Comparison of ENCODE assay signal across 1 cellular context in genomic region chr3:49723631-49724551, GRCh38.
TF ChIP-seq lines count a peak whose summit lies in the region.

Gene GMPPB, minus strand, starts transcription at chr3:49723951. Its CDS starts 225 bp downstream, at chr3:49723726.

TF ChIP-seq in HepG2, 621 proteins besides CTCF, POLR2A, EP300 and RAD21 (continued from another document and continues in another):
- TF ChIP-seq, protein P1, sequence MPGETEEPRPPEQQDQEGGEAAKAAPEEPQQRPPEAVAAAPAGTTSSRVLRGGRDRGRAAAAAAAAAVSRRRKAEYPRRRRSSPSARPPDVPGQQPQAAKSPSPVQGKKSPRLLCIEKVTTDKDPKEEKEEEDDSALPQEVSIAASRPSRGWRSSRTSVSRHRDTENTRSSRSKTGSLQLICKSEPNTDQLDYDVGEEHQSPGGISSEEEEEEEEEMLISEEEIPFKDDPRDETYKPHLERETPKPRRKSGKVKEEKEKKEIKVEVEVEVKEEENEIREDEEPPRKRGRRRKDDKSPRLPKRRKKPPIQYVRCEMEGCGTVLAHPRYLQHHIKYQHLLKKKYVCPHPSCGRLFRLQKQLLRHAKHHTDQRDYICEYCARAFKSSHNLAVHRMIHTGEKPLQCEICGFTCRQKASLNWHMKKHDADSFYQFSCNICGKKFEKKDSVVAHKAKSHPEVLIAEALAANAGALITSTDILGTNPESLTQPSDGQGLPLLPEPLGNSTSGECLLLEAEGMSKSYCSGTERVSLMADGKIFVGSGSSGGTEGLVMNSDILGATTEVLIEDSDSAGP (CRISPR knock-in tag; IDR thresholded peaks at IDR 0.05; ENCODE audit: borderline replicate concordance), result peak; percentile 78; the same call in 1 of the 2 replicates
- TF ChIP-seq ZNF703 (CRISPR knock-in tag; IDR thresholded peaks at IDR 0.05; ENCODE audit: borderline replicate concordance) (peak; percentile 59; the same call in 1 of the 2 replicates), YY1 (IDR thresholded peaks at IDR 0.05; ENCODE audit: insufficient read depth, insufficient replicate concordance, low read depth, low read length) (no peak), ZNF329 (CRISPR knock-in tag; IDR thresholded peaks at IDR 0.05; ENCODE audit: low read depth) (0 out of 2 replicates have a peak, but pooled peaks have one; percentile 33), ZBED4 (CRISPR knock-in tag; IDR thresholded peaks at IDR 0.05; ENCODE audit: borderline replicate concordance) (no peak), ZFP36L1 (CRISPR knock-in tag; IDR thresholded peaks at IDR 0.05) (peak; percentile 59; the same call in 1 of the 2 replicates), MAFG (CRISPR knock-in tag; IDR thresholded peaks at IDR 0.05) (no peak), ZFAT (CRISPR knock-in tag; conservative IDR thresholded peaks at IDR 0.05) (no peak), ZBTB10 (CRISPR knock-in tag; IDR thresholded peaks at IDR 0.05; ENCODE audit: borderline replicate concordance) (no peak), ZBTB43 (CRISPR knock-in tag; conservative IDR thresholded peaks at IDR 0.05) (no peak), EED (CRISPR knock-in tag; IDR thresholded peaks at IDR 0.05) (peak; percentile 36; the same call in 1 of the 2 replicates), SMARCC2 (IDR thresholded peaks at IDR 0.05) (no peak), IKZF1 (IDR thresholded peaks at IDR 0.05) (no peak), FOXM1 (CRISPR knock-in tag; IDR thresholded peaks at IDR 0.05) (no peak), ZNF614 (CRISPR knock-in tag; IDR thresholded peaks at IDR 0.05; ENCODE audit: borderline replicate concordance) (0 out of 2 replicates have a peak, but pooled peaks have one; percentile 30), ZNF577 (CRISPR knock-in tag; IDR thresholded peaks at IDR 0.05; ENCODE audit: borderline replicate concordance, low read depth) (no peak), MBNL3 (CRISPR knock-in tag; conservative IDR thresholded peaks at IDR 0.05) (no peak), SAFB2 (CRISPR knock-in tag; IDR thresholded peaks at IDR 0.05; ENCODE audit: borderline replicate concordance, low read depth) (peak; percentile 60; the same call in 1 of the 2 replicates), HMGA1 (CRISPR knock-in tag; conservative IDR thresholded peaks at IDR 0.05) (no peak), ZNF20 (CRISPR knock-in tag; IDR thresholded peaks at IDR 0.05) (no peak), BCL6 (CRISPR knock-in tag; IDR thresholded peaks at IDR 0.05) (no peak), ZNF569 (CRISPR knock-in tag; IDR thresholded peaks at IDR 0.05; ENCODE audit: borderline replicate concordance) (0 out of 2 replicates have a peak, but pooled peaks have one; percentile 77), MXD1 (CRISPR knock-in tag; IDR thresholded peaks at IDR 0.05) (peak; percentile 93), CENPBD1 (CRISPR knock-in tag; IDR thresholded peaks at IDR 0.05; ENCODE audit: borderline replicate concordance, low read depth) (no peak)
- TF ChIP-seq, protein P2, sequence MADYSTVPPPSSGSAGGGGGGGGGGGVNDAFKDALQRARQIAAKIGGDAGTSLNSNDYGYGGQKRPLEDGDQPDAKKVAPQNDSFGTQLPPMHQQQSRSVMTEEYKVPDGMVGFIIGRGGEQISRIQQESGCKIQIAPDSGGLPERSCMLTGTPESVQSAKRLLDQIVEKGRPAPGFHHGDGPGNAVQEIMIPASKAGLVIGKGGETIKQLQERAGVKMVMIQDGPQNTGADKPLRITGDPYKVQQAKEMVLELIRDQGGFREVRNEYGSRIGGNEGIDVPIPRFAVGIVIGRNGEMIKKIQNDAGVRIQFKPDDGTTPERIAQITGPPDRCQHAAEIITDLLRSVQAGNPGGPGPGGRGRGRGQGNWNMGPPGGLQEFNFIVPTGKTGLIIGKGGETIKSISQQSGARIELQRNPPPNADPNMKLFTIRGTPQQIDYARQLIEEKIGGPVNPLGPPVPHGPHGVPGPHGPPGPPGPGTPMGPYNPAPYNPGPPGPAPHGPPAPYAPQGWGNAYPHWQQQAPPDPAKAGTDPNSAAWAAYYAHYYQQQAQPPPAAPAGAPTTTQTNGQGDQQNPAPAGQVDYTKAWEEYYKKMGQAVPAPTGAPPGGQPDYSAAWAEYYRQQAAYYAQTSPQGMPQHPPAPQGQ (CRISPR knock-in tag; IDR thresholded peaks at IDR 0.05; ENCODE audit: borderline replicate concordance), result peak; percentile 63; the same call in 1 of the 2 replicates
- TF ChIP-seq, protein P3, sequence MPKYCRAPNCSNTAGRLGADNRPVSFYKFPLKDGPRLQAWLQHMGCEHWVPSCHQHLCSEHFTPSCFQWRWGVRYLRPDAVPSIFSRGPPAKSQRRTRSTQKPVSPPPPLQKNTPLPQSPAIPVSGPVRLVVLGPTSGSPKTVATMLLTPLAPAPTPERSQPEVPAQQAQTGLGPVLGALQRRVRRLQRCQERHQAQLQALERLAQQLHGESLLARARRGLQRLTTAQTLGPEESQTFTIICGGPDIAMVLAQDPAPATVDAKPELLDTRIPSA (CRISPR knock-in tag; IDR thresholded peaks at IDR 0.05; ENCODE audit: borderline replicate concordance), result no peak
- TF ChIP-seq, protein P4, sequence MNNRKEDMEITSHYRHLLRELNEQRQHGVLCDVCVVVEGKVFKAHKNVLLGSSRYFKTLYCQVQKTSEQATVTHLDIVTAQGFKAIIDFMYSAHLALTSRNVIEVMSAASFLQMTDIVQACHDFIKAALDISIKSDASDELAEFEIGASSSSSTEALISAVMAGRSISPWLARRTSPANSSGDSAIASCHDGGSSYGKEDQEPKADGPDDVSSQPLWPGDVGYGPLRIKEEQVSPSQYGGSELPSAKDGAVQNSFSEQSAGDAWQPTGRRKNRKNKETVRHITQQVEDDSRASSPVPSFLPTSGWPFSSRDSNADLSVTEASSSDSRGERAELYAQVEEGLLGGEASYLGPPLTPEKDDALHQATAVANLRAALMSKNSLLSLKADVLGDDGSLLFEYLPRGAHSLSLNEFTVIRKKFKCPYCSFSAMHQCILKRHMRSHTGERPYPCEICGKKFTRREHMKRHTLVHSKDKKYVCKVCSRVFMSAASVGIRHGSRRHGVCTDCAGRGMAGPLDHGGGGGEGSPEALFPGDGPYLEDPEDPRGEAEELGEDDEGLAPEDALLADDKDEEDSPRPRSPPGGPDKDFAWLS (CRISPR knock-in tag; IDR thresholded peaks at IDR 0.05; ENCODE audit: borderline replicate concordance), result no peak
- TF ChIP-seq, protein P5, sequence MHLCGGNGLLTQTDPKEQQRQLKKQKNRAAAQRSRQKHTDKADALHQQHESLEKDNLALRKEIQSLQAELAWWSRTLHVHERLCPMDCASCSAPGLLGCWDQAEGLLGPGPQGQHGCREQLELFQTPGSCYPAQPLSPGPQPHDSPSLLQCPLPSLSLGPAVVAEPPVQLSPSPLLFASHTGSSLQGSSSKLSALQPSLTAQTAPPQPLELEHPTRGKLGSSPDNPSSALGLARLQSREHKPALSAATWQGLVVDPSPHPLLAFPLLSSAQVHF (CRISPR knock-in tag; IDR thresholded peaks at IDR 0.05), result peak; percentile 95
- TF ChIP-seq, protein P6, sequence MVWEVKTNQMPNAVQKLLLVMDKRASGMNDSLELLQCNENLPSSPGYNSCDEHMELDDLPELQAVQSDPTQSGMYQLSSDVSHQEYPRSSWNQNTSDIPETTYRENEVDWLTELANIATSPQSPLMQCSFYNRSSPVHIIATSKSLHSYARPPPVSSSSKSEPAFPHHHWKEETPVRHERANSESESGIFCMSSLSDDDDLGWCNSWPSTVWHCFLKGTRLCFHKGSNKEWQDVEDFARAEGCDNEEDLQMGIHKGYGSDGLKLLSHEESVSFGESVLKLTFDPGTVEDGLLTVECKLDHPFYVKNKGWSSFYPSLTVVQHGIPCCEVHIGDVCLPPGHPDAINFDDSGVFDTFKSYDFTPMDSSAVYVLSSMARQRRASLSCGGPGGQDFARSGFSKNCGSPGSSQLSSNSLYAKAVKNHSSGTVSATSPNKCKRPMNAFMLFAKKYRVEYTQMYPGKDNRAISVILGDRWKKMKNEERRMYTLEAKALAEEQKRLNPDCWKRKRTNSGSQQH (CRISPR knock-in tag; IDR thresholded peaks at IDR 0.05; ENCODE audit: low read depth), result peak; percentile 35; the same call in 1 of the 2 replicates
- TF ChIP-seq, protein P7, sequence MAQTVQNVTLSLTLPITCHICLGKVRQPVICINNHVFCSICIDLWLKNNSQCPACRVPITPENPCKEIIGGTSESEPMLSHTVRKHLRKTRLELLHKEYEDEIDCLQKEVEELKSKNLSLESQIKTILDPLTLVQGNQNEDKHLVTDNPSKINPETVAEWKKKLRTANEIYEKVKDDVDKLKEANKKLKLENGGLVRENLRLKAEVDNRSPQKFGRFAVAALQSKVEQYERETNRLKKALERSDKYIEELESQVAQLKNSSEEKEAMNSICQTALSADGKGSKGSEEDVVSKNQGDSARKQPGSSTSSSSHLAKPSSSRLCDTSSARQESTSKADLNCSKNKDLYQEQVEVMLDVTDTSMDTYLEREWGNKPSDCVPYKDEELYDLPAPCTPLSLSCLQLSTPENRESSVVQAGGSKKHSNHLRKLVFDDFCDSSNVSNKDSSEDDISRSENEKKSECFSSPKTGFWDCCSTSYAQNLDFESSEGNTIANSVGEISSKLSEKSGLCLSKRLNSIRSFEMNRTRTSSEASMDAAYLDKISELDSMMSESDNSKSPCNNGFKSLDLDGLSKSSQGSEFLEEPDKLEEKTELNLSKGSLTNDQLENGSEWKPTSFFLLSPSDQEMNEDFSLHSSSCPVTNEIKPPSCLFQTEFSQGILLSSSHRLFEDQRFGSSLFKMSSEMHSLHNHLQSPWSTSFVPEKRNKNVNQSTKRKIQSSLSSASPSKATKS (CRISPR knock-in tag; IDR thresholded peaks at IDR 0.05), result no peak
- TF ChIP-seq, protein P8, sequence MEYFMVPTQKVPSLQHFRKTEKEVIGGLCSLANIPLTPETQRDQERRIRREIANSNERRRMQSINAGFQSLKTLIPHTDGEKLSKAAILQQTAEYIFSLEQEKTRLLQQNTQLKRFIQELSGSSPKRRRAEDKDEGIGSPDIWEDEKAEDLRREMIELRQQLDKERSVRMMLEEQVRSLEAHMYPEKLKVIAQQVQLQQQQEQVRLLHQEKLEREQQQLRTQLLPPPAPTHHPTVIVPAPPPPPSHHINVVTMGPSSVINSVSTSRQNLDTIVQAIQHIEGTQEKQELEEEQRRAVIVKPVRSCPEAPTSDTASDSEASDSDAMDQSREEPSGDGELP (IDR thresholded peaks at IDR 0.05; ENCODE audit: borderline replicate concordance, low read depth), result peak; percentile 63; the same call in 1 of the 2 replicates
- TF ChIP-seq, protein P9, sequence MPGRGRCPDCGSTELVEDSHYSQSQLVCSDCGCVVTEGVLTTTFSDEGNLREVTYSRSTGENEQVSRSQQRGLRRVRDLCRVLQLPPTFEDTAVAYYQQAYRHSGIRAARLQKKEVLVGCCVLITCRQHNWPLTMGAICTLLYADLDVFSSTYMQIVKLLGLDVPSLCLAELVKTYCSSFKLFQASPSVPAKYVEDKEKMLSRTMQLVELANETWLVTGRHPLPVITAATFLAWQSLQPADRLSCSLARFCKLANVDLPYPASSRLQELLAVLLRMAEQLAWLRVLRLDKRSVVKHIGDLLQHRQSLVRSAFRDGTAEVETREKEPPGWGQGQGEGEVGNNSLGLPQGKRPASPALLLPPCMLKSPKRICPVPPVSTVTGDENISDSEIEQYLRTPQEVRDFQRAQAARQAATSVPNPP (CRISPR knock-in tag; IDR thresholded peaks at IDR 0.05), result no peak
